1 cellular context compared by ENCODE assay signal in genomic region chr9:95070549-95071021, GRCh38.
TF ChIP-seq lines count a peak whose summit lies in the region.

No MANE protein-coding gene starts in this region.

TF ChIP-seq in HepG2, 621 proteins besides CTCF, POLR2A, EP300 and RAD21 (continued from another document and continues in another):
- no peak for TF ChIP-seq GLMP (CRISPR knock-in tag; IDR thresholded peaks at IDR 0.05; ENCODE audit: borderline replicate concordance)
- TF ChIP-seq ZNF282 (IDR thresholded peaks at IDR 0.05; ENCODE audit: partially characterized antibody) = no peak
- TF ChIP-seq ZNF512 (CRISPR knock-in tag; IDR thresholded peaks at IDR 0.05) = no peak
- no peak for TF ChIP-seq ZNF276 (CRISPR knock-in tag; IDR thresholded peaks at IDR 0.05; ENCODE audit: low read depth)
- TF ChIP-seq ARNT2 (CRISPR knock-in tag; IDR thresholded peaks at IDR 0.05; ENCODE audit: low read depth) = no peak
- no peak for TF ChIP-seq PBX2 (CRISPR knock-in tag; IDR thresholded peaks at IDR 0.05)
- TF ChIP-seq PAX8 (CRISPR knock-in tag; IDR thresholded peaks at IDR 0.05; ENCODE audit: borderline replicate concordance) = no peak
- TF ChIP-seq NPAS2 (CRISPR knock-in tag; IDR thresholded peaks at IDR 0.05; ENCODE audit: borderline replicate concordance) = no peak
- no peak for TF ChIP-seq E2F2 (CRISPR knock-in tag; IDR thresholded peaks at IDR 0.05; ENCODE audit: borderline replicate concordance)
- TF ChIP-seq MYPOP (CRISPR knock-in tag; IDR thresholded peaks at IDR 0.05) = peak; percentile 60; the same call in 1 of the 2 replicates
- no peak for TF ChIP-seq ZNF180 (CRISPR knock-in tag; IDR thresholded peaks at IDR 0.05; ENCODE audit: borderline replicate concordance, low read depth)
- no peak for TF ChIP-seq ZNF841 (CRISPR knock-in tag; IDR thresholded peaks at IDR 0.05; ENCODE audit: borderline replicate concordance)
- TF ChIP-seq ZNF224 (CRISPR knock-in tag; IDR thresholded peaks at IDR 0.05) = no peak
- TF ChIP-seq FOXA1 (IDR thresholded peaks at IDR 0.05) = no peak
- TF ChIP-seq FOXA1 (CRISPR knock-in tag; IDR thresholded peaks at IDR 0.05) = peak; percentile 45
- no peak for TF ChIP-seq CREBL2 (CRISPR knock-in tag; IDR thresholded peaks at IDR 0.05; ENCODE audit: borderline replicate concordance)
- no peak for TF ChIP-seq KDM5A (IDR thresholded peaks at IDR 0.05; ENCODE audit: borderline replicate concordance, low read length)
- TF ChIP-seq TSC22D2 (CRISPR knock-in tag; IDR thresholded peaks at IDR 0.05; ENCODE audit: borderline replicate concordance) = no peak
- no peak for TF ChIP-seq JUND (CRISPR knock-in tag; IDR thresholded peaks at IDR 0.05)
- TF ChIP-seq ZNF101 (CRISPR knock-in tag; IDR thresholded peaks at IDR 0.05; ENCODE audit: borderline replicate concordance, low read depth) = no peak
- no peak for TF ChIP-seq HBP1 (CRISPR knock-in tag; IDR thresholded peaks at IDR 0.05; ENCODE audit: low read depth)
- no peak for TF ChIP-seq NFIB (CRISPR knock-in tag; IDR thresholded peaks at IDR 0.05; ENCODE audit: borderline replicate concordance)
- TF ChIP-seq ZNF430 (CRISPR knock-in tag; IDR thresholded peaks at IDR 0.05) = no peak
- no peak for TF ChIP-seq MTA3 (CRISPR knock-in tag; IDR thresholded peaks at IDR 0.05)
- TF ChIP-seq ZNF142 (CRISPR knock-in tag; IDR thresholded peaks at IDR 0.05) = no peak
- no peak for TF ChIP-seq MED8 (CRISPR knock-in tag; IDR thresholded peaks at IDR 0.05; ENCODE audit: insufficient replicate concordance)
- no peak for TF ChIP-seq KLF6 (CRISPR knock-in tag; IDR thresholded peaks at IDR 0.05)
- TF ChIP-seq THRA (CRISPR knock-in tag; IDR thresholded peaks at IDR 0.05; ENCODE audit: borderline replicate concordance) = no peak
- TF ChIP-seq ZNF724P (CRISPR knock-in tag; IDR thresholded peaks at IDR 0.05; ENCODE audit: borderline replicate concordance) = no peak
- TF ChIP-seq MLXIP (CRISPR knock-in tag; IDR thresholded peaks at IDR 0.05; ENCODE audit: borderline replicate concordance) = no peak
- TF ChIP-seq SETDB1 (CRISPR knock-in tag; IDR thresholded peaks at IDR 0.05; ENCODE audit: borderline replicate concordance) = no peak
- TF ChIP-seq TRIM24 (CRISPR knock-in tag; IDR thresholded peaks at IDR 0.05) = no peak
- no peak; the same call in 1 of the 2 replicates for TF ChIP-seq ZNF629 (CRISPR knock-in tag; conservative IDR thresholded peaks at IDR 0.05)
- peak; percentile 63; the same call in 1 of the 2 replicates for TF ChIP-seq HIC2 (CRISPR knock-in tag; IDR thresholded peaks at IDR 0.05; ENCODE audit: low read depth)
